Comparison of ENCODE assay signal across 1 cellular context in the genomic region with DNA sequence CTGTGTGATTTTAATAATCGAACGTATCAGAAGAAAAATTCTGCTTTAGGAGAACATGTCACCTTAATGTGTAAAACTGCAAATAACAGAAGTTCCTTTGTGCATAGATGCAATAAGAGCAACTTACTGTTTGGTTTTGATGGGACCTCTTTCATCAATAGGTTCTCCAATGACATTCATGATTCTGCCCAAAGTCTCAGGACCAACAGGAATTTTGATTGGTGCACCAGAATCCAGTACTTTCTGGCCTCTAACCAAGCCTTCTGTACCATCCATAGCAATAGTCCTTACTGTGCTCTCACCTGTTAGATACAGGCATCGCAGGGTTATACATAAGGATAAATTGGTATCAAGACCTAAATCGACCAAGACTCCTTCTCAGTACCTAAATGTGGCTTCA.
TF ChIP-seq lines count a peak whose summit lies in the region.

No MANE protein-coding gene starts in this region.

TF ChIP-seq in WTC11, 78 proteins besides CTCF, POLR2A, EP300 and RAD21 (continued from another document):
- TF ChIP-seq, protein P1, sequence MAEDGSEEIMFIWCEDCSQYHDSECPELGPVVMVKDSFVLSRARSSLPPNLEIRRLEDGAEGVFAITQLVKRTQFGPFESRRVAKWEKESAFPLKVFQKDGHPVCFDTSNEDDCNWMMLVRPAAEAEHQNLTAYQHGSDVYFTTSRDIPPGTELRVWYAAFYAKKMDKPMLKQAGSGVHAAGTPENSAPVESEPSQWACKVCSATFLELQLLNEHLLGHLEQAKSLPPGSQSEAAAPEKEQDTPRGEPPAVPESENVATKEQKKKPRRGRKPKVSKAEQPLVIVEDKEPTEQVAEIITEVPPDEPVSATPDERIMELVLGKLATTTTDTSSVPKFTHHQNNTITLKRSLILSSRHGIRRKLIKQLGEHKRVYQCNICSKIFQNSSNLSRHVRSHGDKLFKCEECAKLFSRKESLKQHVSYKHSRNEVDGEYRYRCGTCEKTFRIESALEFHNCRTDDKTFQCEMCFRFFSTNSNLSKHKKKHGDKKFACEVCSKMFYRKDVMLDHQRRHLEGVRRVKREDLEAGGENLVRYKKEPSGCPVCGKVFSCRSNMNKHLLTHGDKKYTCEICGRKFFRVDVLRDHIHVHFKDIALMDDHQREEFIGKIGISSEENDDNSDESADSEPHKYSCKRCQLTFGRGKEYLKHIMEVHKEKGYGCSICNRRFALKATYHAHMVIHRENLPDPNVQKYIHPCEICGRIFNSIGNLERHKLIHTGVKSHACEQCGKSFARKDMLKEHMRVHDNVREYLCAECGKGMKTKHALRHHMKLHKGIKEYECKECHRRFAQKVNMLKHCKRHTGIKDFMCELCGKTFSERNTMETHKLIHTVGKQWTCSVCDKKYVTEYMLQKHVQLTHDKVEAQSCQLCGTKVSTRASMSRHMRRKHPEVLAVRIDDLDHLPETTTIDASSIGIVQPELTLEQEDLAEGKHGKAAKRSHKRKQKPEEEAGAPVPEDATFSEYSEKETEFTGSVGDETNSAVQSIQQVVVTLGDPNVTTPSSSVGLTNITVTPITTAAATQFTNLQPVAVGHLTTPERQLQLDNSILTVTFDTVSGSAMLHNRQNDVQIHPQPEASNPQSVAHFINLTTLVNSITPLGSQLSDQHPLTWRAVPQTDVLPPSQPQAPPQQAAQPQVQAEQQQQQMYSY (CRISPR knock-in tag; IDR thresholded peaks at IDR 0.05): no peak
- TF ChIP-seq SP1 (CRISPR knock-in tag; conservative IDR thresholded peaks at IDR 0.05) (no peak), NFE2L1 (CRISPR knock-in tag; IDR thresholded peaks at IDR 0.05) (no peak), HMGA2 (CRISPR knock-in tag; IDR thresholded peaks at IDR 0.05) (no peak), ZNF671 (CRISPR knock-in tag; IDR thresholded peaks at IDR 0.05) (no peak)
- TF ChIP-seq, protein P2, sequence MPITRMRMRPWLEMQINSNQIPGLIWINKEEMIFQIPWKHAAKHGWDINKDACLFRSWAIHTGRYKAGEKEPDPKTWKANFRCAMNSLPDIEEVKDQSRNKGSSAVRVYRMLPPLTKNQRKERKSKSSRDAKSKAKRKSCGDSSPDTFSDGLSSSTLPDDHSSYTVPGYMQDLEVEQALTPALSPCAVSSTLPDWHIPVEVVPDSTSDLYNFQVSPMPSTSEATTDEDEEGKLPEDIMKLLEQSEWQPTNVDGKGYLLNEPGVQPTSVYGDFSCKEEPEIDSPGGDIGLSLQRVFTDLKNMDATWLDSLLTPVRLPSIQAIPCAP (CRISPR knock-in tag; IDR thresholded peaks at IDR 0.05): no peak
TF ChIP-seq in WTC11: peak in this region for 0.
